ENCODE assay signal across 24 cellular contexts in the genomic region with DNA sequence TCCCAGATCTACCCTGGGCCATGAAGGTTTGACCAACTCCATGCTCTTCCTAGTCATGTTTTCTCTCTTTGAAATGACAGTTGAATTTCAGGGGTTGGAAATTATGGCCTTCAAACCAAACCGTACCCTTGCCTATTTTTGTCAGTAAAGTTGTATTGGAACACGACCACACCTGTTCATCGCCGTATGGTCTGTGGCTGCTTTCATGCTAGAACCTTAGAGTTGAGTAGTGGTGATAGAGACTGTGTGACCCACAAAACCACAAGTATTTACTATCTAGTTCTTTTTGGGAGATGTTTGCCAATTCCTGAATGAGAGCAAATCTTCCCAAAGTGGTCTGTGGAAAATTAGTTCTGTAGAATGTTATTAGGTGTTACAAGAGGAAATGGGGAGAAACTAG. TPM values are rescaled to one million over a fixed set of nuclear protein-coding genes. Genes with fewer than 3 reads are reported as not detected.
"Had no signal": no experiment of that assay in that cellular context is flagged by ENCODE, and none has a peak within 500 bp of the region (broad histone marks: within the 10 kb centered on the region; RNA-seq: fewer than 3 reads in every experiment).

No MANE protein-coding gene starts in this region.

- H3K36me3 ChIP-seq: SJSA1 had no signal

- DNase-seq: Kasumi-1, KG1, MV-4-11, NCI-H1048, NCI-H1105, NCI-H1417, NCI-H1436 treated with DMSO at 0.1 percent for 48 hours, NCI-H1694, NCI-H187 treated with DMSO at 0.1 percent for 48 hours, NCI-H2029 treated with DMSO at 0.1 percent for 48 hours, NCI-H2171 treated with DMSO at 0.1 percent for 48 hours, NCI-H345, NCI-H524, NCI-H526 treated with DMSO at 0.1 percent for 48 hours, NCI-H748 treated with DMSO at 0.1 percent for 48 hours, Right ventricle myocardium superior, RPMI8226, SIG-M5 had no signal

- H3K27ac ChIP-seq: HL-60, SJSA1, SK-N-MC had no signal

- H3K9me3 ChIP-seq: SJSA1 had no signal

- H3K4me1 ChIP-seq: SJSA1 had no signal

- FAIRE-seq: HTR-8/SVneo, RCC 7860 had no signal

- H3K4me3 ChIP-seq: SJSA1, SK-N-MC had no signal

- H3K27me3 ChIP-seq: SJSA1 had no signal

RNA-seq across cellular contexts. Expression of a gene that starts 26.1 kb away (rescaled TPM):
- total RNA-seq: M059J, Right ventricle myocardium superior had no signal
